ENCODE assay signal across 8 cellular contexts in genomic region chr7:87312215-87312865, GRCh38. TPM values are rescaled to one million over a fixed set of nuclear protein-coding genes. Genes with fewer than 3 reads are reported as not detected.
DNase-seq lines count a peak whose midpoint lies in the region; ATAC-seq, FAIRE-seq and TF ChIP-seq lines count a peak whose summit lies in the region.

No MANE protein-coding gene starts in this region.

- H3K27me3 Mint-ChIP-seq in activated T-helper 1 cell treated with anti-CD3 and anti-CD28 coated beads, Interleukin-12 subunit alpha, Interleukin-12 subunit beta, Interleukin-2, Interleukin-4 antibody, amounts not matched to agents 30 ng/mL and 10 ng/mL and 1 ng/mL, durations not matched to agents 14 hours and 24 hours and 36 hours (ENCODE audit: insufficient read depth) = peaks cover 7% of the 10 kb centered on the region

- no peaks in the 10 kb centered on the region for H3K36me3 Mint-ChIP-seq in activated T-helper 1 cell treated with anti-CD3 and anti-CD28 coated beads, Interleukin-12 subunit alpha, Interleukin-12 subunit beta, Interleukin-2, Interleukin-4 antibody, amounts not matched to agents 30 ng/mL and 10 ng/mL and 1 ng/mL, durations not matched to agents 14 hours and 24 hours and 36 hours (ENCODE audit: low read depth)

- H3K79me2 ChIP-seq in parathyroid adenoma = no peaks in the 10 kb centered on the region

- no peak for TF ChIP-seq EP300 in Ishikawa (IDR thresholded peaks at IDR 0.05; ENCODE audit: borderline replicate concordance)
- TF ChIP-seq EP300 in upper lobe of left lung (IDR thresholded peaks at IDR 0.05) = no peak

- no peak overlapping the region for H3K27ac Mint-ChIP-seq in activated T-helper 1 cell treated with anti-CD3 and anti-CD28 coated beads, Interleukin-12 subunit alpha, Interleukin-12 subunit beta, Interleukin-2, Interleukin-4 antibody, amounts not matched to agents 30 ng/mL and 10 ng/mL and 1 ng/mL, durations not matched to agents 14 hours and 24 hours and 36 hours

- H3K27ac ChIP-seq in parathyroid adenoma = no peak overlapping the region
- H3K27ac ChIP-seq in upper lobe of left lung = no peak overlapping the region

- no peaks in the 10 kb centered on the region for H3K9me3 ChIP-seq in parathyroid adenoma (ENCODE audit: control insufficient read depth, low read length)
- H3K9me3 ChIP-seq in upper lobe of left lung = no peaks in the 10 kb centered on the region

- FAIRE-seq in RCC 7860 (lab: Jason Lieb, UNC) = peak; percentile 60

- H3K27me3 ChIP-seq in parathyroid adenoma (ENCODE audit: control insufficient read depth, insufficient read depth, low read length) (no peaks in the 10 kb centered on the region), upper lobe of left lung (no peaks in the 10 kb centered on the region)

- no peak overlapping the region for H3K9ac ChIP-seq in parathyroid adenoma

- H3K9me3 Mint-ChIP-seq in activated T-helper 1 cell treated with anti-CD3 and anti-CD28 coated beads, Interleukin-12 subunit alpha, Interleukin-12 subunit beta, Interleukin-2, Interleukin-4 antibody, amounts not matched to agents 30 ng/mL and 10 ng/mL and 1 ng/mL, durations not matched to agents 14 hours and 24 hours and 36 hours = no peaks in the 10 kb centered on the region

- ATAC-seq in GM21529 (IDR thresholded peaks at IDR 0.05; ENCODE audit: unreplicated experiment) (peak; percentile 47), upper lobe of left lung (ENCODE audit: low FRiP score in 2 of 2) (peak; percentile 88 to 89)

- peak; percentile 98 for TF ChIP-seq RAD21 in Ishikawa (IDR thresholded peaks at IDR 0.05; ENCODE audit: low read depth)

- 23 to 31% methylated on average over 2 of the region's 2 CpGs for WGBS in upper lobe of left lung, 2 donors

- no peak overlapping the region for H3K4me3 ChIP-seq in foreskin fibroblast (ENCODE audit: low read depth in 1 of 2, low read length in 2 of 2)
- H3K4me3 ChIP-seq in parathyroid adenoma (ENCODE audit: low read depth, low read length) = no peak overlapping the region
- H3K4me3 ChIP-seq in upper lobe of left lung = no peak overlapping the region

- DNase-seq in Daoy (ENCODE audit: low read depth) = peak; percentile 50
- peak; percentile 69 for DNase-seq in RCC 7860 (ENCODE audit: low spot score)
- peak; percentile 44 for DNase-seq in activated T-helper 1 cell treated with anti-CD3 and anti-CD28 coated beads, Interleukin-12 subunit alpha, Interleukin-12 subunit beta, Interleukin-2, Interleukin-4 antibody, amounts not matched to agents 30 ng/mL and 10 ng/mL and 1 ng/mL, durations not matched to agents 14 hours and 24 hours and 36 hours (ENCODE audit: low spot score)
- peak; percentile 48 to 80 for DNase-seq in foreskin fibroblast
- DNase-seq in upper lobe of left lung = peak in 1 of 2 donors; percentile 64

- no peak overlapping the region for H3K4me3 Mint-ChIP-seq in activated T-helper 1 cell treated with anti-CD3 and anti-CD28 coated beads, Interleukin-12 subunit alpha, Interleukin-12 subunit beta, Interleukin-2, Interleukin-4 antibody, amounts not matched to agents 30 ng/mL and 10 ng/mL and 1 ng/mL, durations not matched to agents 14 hours and 24 hours and 36 hours

- no peak overlapping the region for H2AFZ ChIP-seq in parathyroid adenoma

- H3K36me3 ChIP-seq in parathyroid adenoma (ENCODE audit: control insufficient read depth, insufficient read depth, low read length) = no peaks in the 10 kb centered on the region
- no peaks in the 10 kb centered on the region for H3K36me3 ChIP-seq in upper lobe of left lung

- peak; percentile 99 for TF ChIP-seq CTCF in foreskin fibroblast (IDR thresholded peaks at IDR 0.05; ENCODE audit: low read depth, low read length)
- TF ChIP-seq CTCF in parathyroid adenoma (IDR thresholded peaks at IDR 0.05) = peak; percentile 96
- TF ChIP-seq CTCF in upper lobe of left lung (IDR thresholded peaks at IDR 0.05) = peak; percentile 83 to 98 (median 90)

- H3K4me1 Mint-ChIP-seq in activated T-helper 1 cell treated with anti-CD3 and anti-CD28 coated beads, Interleukin-12 subunit alpha, Interleukin-12 subunit beta, Interleukin-2, Interleukin-4 antibody, amounts not matched to agents 30 ng/mL and 10 ng/mL and 1 ng/mL, durations not matched to agents 14 hours and 24 hours and 36 hours (ENCODE audit: low read depth) = no peaks in the 10 kb centered on the region

- H3K4me1 ChIP-seq in parathyroid adenoma = no peaks in the 10 kb centered on the region
- peaks cover 0 to 8% (median 4%) of the 10 kb centered on the region in 4 donors for H3K4me1 ChIP-seq in upper lobe of left lung

- no peak overlapping the region for H3K4me2 ChIP-seq in parathyroid adenoma (ENCODE audit: low read length)

- intact Hi-C loops in activated T-helper 1 cell treated with anti-CD3 and anti-CD28 coated beads, Interleukin-12 subunit alpha, Interleukin-12 subunit beta, Interleukin-2, Interleukin-4 antibody, amounts not matched to agents 30 ng/mL and 10 ng/mL and 1 ng/mL, durations not matched to agents 14 hours and 24 hours and 36 hours (cut with micrococcal nuclease) = loop anchor here (1.0 to 2.0 kb wide), 3 partner anchors 32 to 386 kb away; partner anchors contain the start of gene CROT

- TF ChIP-seq POLR2A in upper lobe of left lung (IDR thresholded peaks at IDR 0.05) = no peak

TF ChIP-seq in Ishikawa, 13 proteins besides CTCF, POLR2A, EP300 and RAD21:
- no peak for TF ChIP-seq CREB1 (IDR thresholded peaks at IDR 0.05; ENCODE audit: low read depth)
- no peak for TF ChIP-seq YY1 (IDR thresholded peaks at IDR 0.05; ENCODE audit: low read depth)

RNA-seq across cellular contexts. Expression of gene CROT, which starts 33.1 kb away (rescaled TPM):
- 8.7 and 10.2 TPM in 2 replicates for total RNA-seq in Daoy (2014; rRNA removed; shearing (Covaris generic))
- total RNA-seq in activated T-helper 1 cell treated with anti-CD3 and anti-CD28 coated beads, Interleukin-12 subunit alpha, Interleukin-12 subunit beta, Interleukin-2, Interleukin-4 antibody, amounts not matched to agents 30 ng/mL and 10 ng/mL and 1 ng/mL, durations not matched to agents 14 hours and 24 hours and 36 hours = 5.9 and 6.5 TPM in 2 replicates
- 10 to 100 TPM in 1 of 6 donors, 1 to 10 TPM in 5; 2.9 to 16.6 (median 8.6) TPM for total RNA-seq in upper lobe of left lung
